12 cellular contexts compared by ENCODE assay signal in genomic region chr14:101183376-101184103, GRCh38.
DNase-seq lines count a peak whose midpoint lies in the region; ATAC-seq and TF ChIP-seq lines count a peak whose summit lies in the region.
"Had no signal": no experiment of that assay in that cellular context is flagged by ENCODE, and none has a peak within 500 bp of the region (broad histone marks: within the 10 kb centered on the region; RNA-seq: fewer than 3 reads in every experiment).

No MANE protein-coding gene starts in this region.

- no peaks in the 10 kb centered on the region for H3K4me1 Mint-ChIP-seq in T-cell

- no peak overlapping the region for H3K4me3 ChIP-seq in sigmoid colon

- TF ChIP-seq CTCF in VCaP (conservative IDR thresholded peaks at IDR 0.05) (peak; percentile 19), sigmoid colon (IDR thresholded peaks at IDR 0.05) (peak; percentile 44 to 52 (median 48))

- no peak for TF ChIP-seq POLR2A in sigmoid colon (IDR thresholded peaks at IDR 0.05)

- no peak for TF ChIP-seq EP300 in sigmoid colon (IDR thresholded peaks at IDR 0.05)

- intact Hi-C loops in sigmoid colon (cut with DNase I) = loop anchor here (1.0 to 10.0 kb wide), 2 partner anchors 377 to 441 kb away; no protein-coding TSS in a partner anchor

- no peak for ATAC-seq in T-cell (replicated peaks in 1 of 4)

- CTCF ChIA-PET in HEK293T (lab: Yijun Ruan, JAX) = interaction anchor here (0.7 to 0.9 kb wide), 2 partner anchors 277 to 279 kb away, joined by 3 to 6 read pairs; no protein-coding TSS in a partner anchor
- CTCF ChIA-PET in T-cell (lab: Charles Lee) = no interaction called here

- H3K36me3 Mint-ChIP-seq in T-cell = no peaks in the 10 kb centered on the region

- peaks cover 0 to 5% (median 3%) of the 10 kb centered on the region in 4 donors for H3K9me3 ChIP-seq in sigmoid colon

- no peak overlapping the region for H3K4me3 Mint-ChIP-seq in T-cell
- H3K4me3 Mint-ChIP-seq: T-helper 1 cell treated with Interleukin-12 subunit alpha and Interleukin-12 subunit beta and Interleukin-4 antibody, amounts not matched to agents 30 μg/mL and 1 μg/mL, for 36 hours had no signal

- no peak overlapping the region for H3K27ac ChIP-seq in VCaP
- no peak overlapping the region for H3K27ac ChIP-seq in sigmoid colon
- H3K27ac ChIP-seq: parathyroid adenoma had no signal

- no peaks in the 10 kb centered on the region for H3K4me1 ChIP-seq in sigmoid colon
- H3K4me1 ChIP-seq: parathyroid adenoma had no signal

- H3K27ac Mint-ChIP-seq in T-cell = no peak overlapping the region
- H3K27ac Mint-ChIP-seq: T-helper 1 cell treated with Interleukin-12 subunit alpha and Interleukin-12 subunit beta and Interleukin-4 antibody, amounts not matched to agents 30 μg/mL and 1 μg/mL, for 36 hours had no signal

- H3K36me3 ChIP-seq in sigmoid colon = no peaks in the 10 kb centered on the region

- peaks cover 4% of the 10 kb centered on the region in 2 donors for H3K27me3 Mint-ChIP-seq in T-cell

- POLR2A ChIA-PET in HEK293T (lab: Yijun Ruan, JAX) = no interaction called here
- POLR2A ChIA-PET in T-cell (lab: Charles Lee) = no interaction called here

- no peaks in the 10 kb centered on the region for H3K9me3 Mint-ChIP-seq in T-cell
- H3K9me3 Mint-ChIP-seq: T-helper 1 cell treated with Interleukin-12 subunit alpha and Interleukin-12 subunit beta and Interleukin-4 antibody, amounts not matched to agents 30 μg/mL and 1 μg/mL, for 36 hours had no signal

- 35 to 68% methylated on average over 23 of the region's 23 CpGs for WGBS in sigmoid colon, 2 donors

- peak; percentile 69 for DNase-seq in HEK293T (ENCODE audit: extremely low spot score)
- DNase-seq in islet precursor cell = peak; percentile 92
- DNase-seq in sigmoid colon = no peak
- no peak for DNase-seq in T-cell
- DNase-seq in NCI-H1092 treated with DMSO at 0.1 percent for 48 hours (lab: John Stamatoyannopoulos, UW) = no peak
- DNase-seq in NCI-H2171 (lab: John Stamatoyannopoulos, UW) = no peak
- DNase-seq: activated CD8-positive, alpha-beta memory T cell treated with anti-CD3 and anti-CD28 coated beads, Interleukin-2, amount 50 U/mL, for 48 hours; GF-D8; NCI-H226 had no signal

- peaks cover 0 to 3% (median 0%) of the 10 kb centered on the region in 3 donors for H3K27me3 ChIP-seq in sigmoid colon

TF ChIP-seq in HEK293T, 16 proteins besides CTCF, POLR2A, EP300 and RAD21:
- TF ChIP-seq ARNT (IDR thresholded peaks at IDR 0.05) (no peak), FOXA1 (IDR thresholded peaks at IDR 0.05) (no peak), CTBP1 (IDR thresholded peaks at IDR 0.05; ENCODE audit: borderline replicate concordance) (no peak), LEF1 (IDR thresholded peaks at IDR 0.05; ENCODE audit: borderline replicate concordance) (no peak), HDGF (IDR thresholded peaks at IDR 0.05; ENCODE audit: borderline replicate concordance) (no peak), ELF4 (IDR thresholded peaks at IDR 0.05) (no peak), NFRKB (IDR thresholded peaks at IDR 0.05) (no peak), TARDBP (IDR thresholded peaks at IDR 0.05) (no peak), ZNF384 (IDR thresholded peaks at IDR 0.05) (no peak), FOXK2 (IDR thresholded peaks at IDR 0.05) (no peak), FOXM1 (IDR thresholded peaks at IDR 0.05; ENCODE audit: borderline replicate concordance) (no peak), PKNOX1 (IDR thresholded peaks at IDR 0.05) (no peak), L3MBTL2 (conservative IDR thresholded peaks at IDR 0.05) (no peak)

Comparison
In these comparisons a context has a peak if more than half of its experiments do, and no peak if none do; other contexts are left out.
1. DNase-seq: peak in HEK293T (single experiment) and islet precursor cell (single experiment); none in sigmoid colon (single experiment), T-cell (0 of 34), NCI-H1092 treated with DMSO at 0.1 percent for 48 hours (single experiment) and NCI-H2171 (single experiment).